In genomic region chr3:138347084-138347483, GRCh38 we compare ENCODE assay signal across 10 cellular contexts. TPM values are rescaled to one million over a fixed set of nuclear protein-coding genes. Genes with fewer than 3 reads are reported as not detected.
DNase-seq lines count a peak whose midpoint lies in the region; ATAC-seq and TF ChIP-seq lines count a peak whose summit lies in the region.
"Had no signal": no experiment of that assay in that cellular context is flagged by ENCODE, and none has a peak within 500 bp of the region (broad histone marks: within the 10 kb centered on the region; RNA-seq: fewer than 3 reads in every experiment).

No MANE protein-coding gene starts in this region.

- WGBS in esophagus muscularis mucosa: 80% methylated on average over 4 of the region's 4 CpGs

- peak overlapping the region; percentile 96; the same call in 1 of the 2 replicates for H3K9ac ChIP-seq in ES-I3 (ENCODE audit: low read depth, low read length)

- intact Hi-C loops in esophagus muscularis mucosa (cut with DNase I): loop anchor here (5.0 kb wide), 1 partner anchor 45 kb away; no protein-coding TSS in a partner anchor

- H3K4me1 Mint-ChIP-seq in progenitor cell of endocrine pancreas (ENCODE audit: low read depth): peaks cover 14% of the 10 kb centered on the region

- H3K4me1 ChIP-seq in ES-I3 (ENCODE audit: insufficient read depth, low read length) (peaks cover 6% of the 10 kb centered on the region; the same call in 1 of the 2 replicates), SJSA1 (replicated peaks) (peaks cover 45% of the 10 kb centered on the region), esophagus muscularis mucosa (peaks cover 5 to 38% (median 35%) of the 10 kb centered on the region in 4 donors)
- H3K4me1 ChIP-seq: colonic mucosa had no signal

- peak overlapping the region; percentile 95 for H3K4me3 Mint-ChIP-seq in progenitor cell of endocrine pancreas (ENCODE audit: low read depth)

- no peak for TF ChIP-seq CTCF in esophagus muscularis mucosa (IDR thresholded peaks at IDR 0.05)
- no peak for TF ChIP-seq CTCF in progenitor cell of endocrine pancreas (IDR thresholded peaks at IDR 0.05; ENCODE audit: unreplicated experiment)

- DNase-seq in SJSA1 (ENCODE audit: low read depth in 1 of 2, low spot score in 2 of 2) (no peak), esophagus muscularis mucosa (ENCODE audit: extremely low spot score) (no peak), progenitor cell of endocrine pancreas (ENCODE audit: low spot score, unreplicated experiment) (no peak), activated gamma-delta T cell treated with Interleukin-2 at 50 U/mL for 16 hours (no peak)
- DNase-seq: GDM1 had no signal

- ATAC-seq in GM18868 (IDR thresholded peaks at IDR 0.05; ENCODE audit: unreplicated experiment) (no peak), HG03280 (IDR thresholded peaks at IDR 0.05; ENCODE audit: unreplicated experiment) (no peak)

- H3K9me3 Mint-ChIP-seq in progenitor cell of endocrine pancreas (ENCODE audit: low read depth): no peaks in the 10 kb centered on the region

- TF ChIP-seq POLR2A in esophagus muscularis mucosa (IDR thresholded peaks at IDR 0.05; ENCODE audit: low read depth): no peak

- no peak overlapping the region for H3K4me3 ChIP-seq in SJSA1
- peak overlapping the region; percentile 75 to 97 (median 88) for H3K4me3 ChIP-seq in esophagus muscularis mucosa

- no peak for TF ChIP-seq EP300 in esophagus muscularis mucosa (IDR thresholded peaks at IDR 0.05)

- H3K27me3 Mint-ChIP-seq in progenitor cell of endocrine pancreas: peaks cover 5% of the 10 kb centered on the region

- H3K27ac ChIP-seq in SJSA1 (peak overlapping the region; percentile 87), esophagus muscularis mucosa (replicated peaks in 1 of 4) (peak overlapping the region; percentile 91 to 96 (median 94))
- H3K27ac ChIP-seq: HL-60 had no signal

- no peaks in the 10 kb centered on the region for H3K9me3 ChIP-seq in ES-I3 (ENCODE audit: control insufficient read depth, insufficient read depth, low read length)
- no peaks in the 10 kb centered on the region for H3K9me3 ChIP-seq in SJSA1 (replicated peaks)
- no peaks in the 10 kb centered on the region for H3K9me3 ChIP-seq in esophagus muscularis mucosa
- H3K9me3 ChIP-seq: colonic mucosa had no signal

- H3K27me3 ChIP-seq in SJSA1 (replicated peaks) (no peaks in the 10 kb centered on the region), esophagus muscularis mucosa (no peaks in the 10 kb centered on the region)

- H3K36me3 ChIP-seq in ES-I3 (ENCODE audit: insufficient read depth, low read length) (no peaks in the 10 kb centered on the region), SJSA1 (peaks cover 37% of the 10 kb centered on the region), esophagus muscularis mucosa (no peaks in the 10 kb centered on the region)
- H3K36me3 ChIP-seq: colonic mucosa had no signal

- H3K27ac Mint-ChIP-seq in progenitor cell of endocrine pancreas: peak overlapping the region; percentile 79

- no peaks in the 10 kb centered on the region for H3K36me3 Mint-ChIP-seq in progenitor cell of endocrine pancreas (ENCODE audit: insufficient read depth)

RNA-seq across cellular contexts. Expression of gene MRAS, which starts 1.3 kb away (rescaled TPM):
- 75.6 and 155 TPM in 2 replicates for total RNA-seq in SJSA1 (2014; rRNA removed; shearing (Covaris generic))
- total RNA-seq in esophagus muscularis mucosa: 10 to 100 TPM; 35.6 to 59.2 (median 45.8) TPM
- total RNA-seq in progenitor cell of endocrine pancreas: 25.1 and 27.7 TPM in 2 replicates

RNA-seq across cellular contexts. Expression of gene NME9, which starts 17.4 kb away (rescaled TPM):
- total RNA-seq in SJSA1 (2014; rRNA removed; shearing (Covaris generic)): 0.13 TPM in 1 of 2 replicates, not detected in the other
- total RNA-seq in esophagus muscularis mucosa (under 1 TPM in 1 of 4 donors, not detected in 3; 0.40 TPM), progenitor cell of endocrine pancreas (2.3 and 2.4 TPM in 2 replicates)
- total RNA-seq: colonic mucosa had no signal
